In genomic region chr11:68033708-68034045, GRCh38 we compare ENCODE assay signal across 1 cellular context.
TF ChIP-seq lines count a peak whose summit lies in the region.

No MANE protein-coding gene starts in this region.

TF ChIP-seq in SK-N-SH treated with all-trans-retinoic acid at 6 μM for 48 hours, 23 proteins besides CTCF, POLR2A, EP300 and RAD21 (continued from another document):
- no peak for TF ChIP-seq PATZ1 (CRISPR knock-in tag; IDR thresholded peaks at IDR 0.05; ENCODE audit: borderline replicate concordance)
- no peak for TF ChIP-seq ZFP30 (CRISPR knock-in tag; IDR thresholded peaks at IDR 0.05)
- TF ChIP-seq, protein P1, sequence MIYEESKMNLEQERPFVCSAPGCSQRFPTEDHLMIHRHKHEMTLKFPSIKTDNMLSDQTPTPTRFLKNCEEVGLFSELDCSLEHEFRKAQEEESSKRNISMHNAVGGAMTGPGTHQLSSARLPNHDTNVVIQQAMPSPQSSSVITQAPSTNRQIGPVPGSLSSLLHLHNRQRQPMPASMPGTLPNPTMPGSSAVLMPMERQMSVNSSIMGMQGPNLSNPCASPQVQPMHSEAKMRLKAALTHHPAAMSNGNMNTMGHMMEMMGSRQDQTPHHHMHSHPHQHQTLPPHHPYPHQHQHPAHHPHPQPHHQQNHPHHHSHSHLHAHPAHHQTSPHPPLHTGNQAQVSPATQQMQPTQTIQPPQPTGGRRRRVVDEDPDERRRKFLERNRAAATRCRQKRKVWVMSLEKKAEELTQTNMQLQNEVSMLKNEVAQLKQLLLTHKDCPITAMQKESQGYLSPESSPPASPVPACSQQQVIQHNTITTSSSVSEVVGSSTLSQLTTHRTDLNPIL (CRISPR knock-in tag; IDR thresholded peaks at IDR 0.05; ENCODE audit: low read depth) = no peak
- no peak for TF ChIP-seq SNAI2 (CRISPR knock-in tag; IDR thresholded peaks at IDR 0.05)
- no peak for TF ChIP-seq TSHZ2 (CRISPR knock-in tag; IDR thresholded peaks at IDR 0.05)
- no peak for TF ChIP-seq ZFP3 (CRISPR knock-in tag; IDR thresholded peaks at IDR 0.05)
- no peak for TF ChIP-seq ZNF8 (CRISPR knock-in tag; IDR thresholded peaks at IDR 0.05)
- no peak for TF ChIP-seq PPARA (CRISPR knock-in tag; IDR thresholded peaks at IDR 0.05; ENCODE audit: borderline replicate concordance)
- no peak for TF ChIP-seq ZNF70 (CRISPR knock-in tag; IDR thresholded peaks at IDR 0.05)
- TF ChIP-seq TOX (CRISPR knock-in tag; IDR thresholded peaks at IDR 0.05; ENCODE audit: borderline replicate concordance) = no peak
- no peak for TF ChIP-seq ISL1 (CRISPR knock-in tag; IDR thresholded peaks at IDR 0.05)
- no peak for TF ChIP-seq CSRNP3 (CRISPR knock-in tag; IDR thresholded peaks at IDR 0.05)
